1 cellular context compared by ENCODE assay signal in the genomic region with DNA sequence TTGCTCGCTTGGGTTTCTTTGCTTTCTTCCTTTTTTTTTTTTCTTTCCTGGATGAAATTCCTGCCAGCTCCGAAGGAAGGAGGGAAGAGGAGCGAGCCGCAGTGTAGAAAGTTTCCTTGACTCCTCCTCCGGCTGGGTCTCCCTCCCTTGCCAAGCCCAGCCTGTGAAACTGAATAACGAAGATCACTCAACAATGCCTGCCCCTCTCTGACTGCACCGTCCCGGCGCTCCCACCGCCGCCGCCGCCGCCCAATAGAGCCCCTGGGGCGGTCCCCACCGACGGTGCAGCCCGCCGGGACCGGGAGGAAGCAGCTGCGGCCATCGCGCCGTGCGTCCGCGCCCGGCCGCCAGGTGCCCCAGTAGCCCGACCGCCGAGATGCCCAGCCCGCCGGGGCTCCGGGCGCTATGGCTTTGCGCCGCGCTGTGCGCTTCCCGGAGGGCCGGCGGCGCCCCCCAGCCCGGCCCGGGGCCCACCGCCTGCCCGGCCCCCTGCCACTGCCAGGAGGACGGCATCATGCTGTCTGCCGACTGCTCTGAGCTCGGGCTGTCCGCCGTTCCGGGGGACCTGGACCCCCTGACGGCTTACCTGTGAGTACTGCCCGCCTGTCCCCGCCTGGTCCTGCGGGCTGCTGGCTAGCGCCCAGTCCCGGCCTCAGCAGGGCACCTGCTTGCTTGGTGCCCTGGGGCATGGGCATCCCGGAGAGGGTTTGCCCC.
TF ChIP-seq lines count a peak whose summit lies in the region.

A gene with protein sequence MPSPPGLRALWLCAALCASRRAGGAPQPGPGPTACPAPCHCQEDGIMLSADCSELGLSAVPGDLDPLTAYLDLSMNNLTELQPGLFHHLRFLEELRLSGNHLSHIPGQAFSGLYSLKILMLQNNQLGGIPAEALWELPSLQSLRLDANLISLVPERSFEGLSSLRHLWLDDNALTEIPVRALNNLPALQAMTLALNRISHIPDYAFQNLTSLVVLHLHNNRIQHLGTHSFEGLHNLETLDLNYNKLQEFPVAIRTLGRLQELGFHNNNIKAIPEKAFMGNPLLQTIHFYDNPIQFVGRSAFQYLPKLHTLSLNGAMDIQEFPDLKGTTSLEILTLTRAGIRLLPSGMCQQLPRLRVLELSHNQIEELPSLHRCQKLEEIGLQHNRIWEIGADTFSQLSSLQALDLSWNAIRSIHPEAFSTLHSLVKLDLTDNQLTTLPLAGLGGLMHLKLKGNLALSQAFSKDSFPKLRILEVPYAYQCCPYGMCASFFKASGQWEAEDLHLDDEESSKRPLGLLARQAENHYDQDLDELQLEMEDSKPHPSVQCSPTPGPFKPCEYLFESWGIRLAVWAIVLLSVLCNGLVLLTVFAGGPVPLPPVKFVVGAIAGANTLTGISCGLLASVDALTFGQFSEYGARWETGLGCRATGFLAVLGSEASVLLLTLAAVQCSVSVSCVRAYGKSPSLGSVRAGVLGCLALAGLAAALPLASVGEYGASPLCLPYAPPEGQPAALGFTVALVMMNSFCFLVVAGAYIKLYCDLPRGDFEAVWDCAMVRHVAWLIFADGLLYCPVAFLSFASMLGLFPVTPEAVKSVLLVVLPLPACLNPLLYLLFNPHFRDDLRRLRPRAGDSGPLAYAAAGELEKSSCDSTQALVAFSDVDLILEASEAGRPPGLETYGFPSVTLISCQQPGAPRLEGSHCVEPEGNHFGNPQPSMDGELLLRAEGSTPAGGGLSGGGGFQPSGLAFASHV (plus strand): TSS at position 186 of the 714 bp plus-strand sequence. CDS start 191 bp downstream, at position 377.

TF ChIP-seq in H1, 55 proteins besides CTCF, POLR2A, EP300 and RAD21:
- TF ChIP-seq ASH2L (IDR thresholded peaks at IDR 0.05; ENCODE audit: low read length) (no peak), KDM4A (IDR thresholded peaks at IDR 0.05; ENCODE audit: low read depth, low read length, severe bottlenecking) (peak; percentile 37), SUZ12 (IDR thresholded peaks at IDR 0.05; ENCODE audit: low read length) (peak; percentile 66; the same call in 1 of the 2 replicates)
